In genomic region chr3:192130534-192131132, GRCh38 we compare ENCODE assay signal across 9 cellular contexts.
DNase-seq lines count a peak whose midpoint lies in the region; ATAC-seq, FAIRE-seq and TF ChIP-seq lines count a peak whose summit lies in the region.
"Had no signal": no experiment of that assay in that cellular context is flagged by ENCODE, and none has a peak within 500 bp of the region (broad histone marks: within the 10 kb centered on the region; RNA-seq: fewer than 3 reads in every experiment).

No MANE protein-coding gene starts in this region.

- H2AFZ ChIP-seq in keratinocyte (ENCODE audit: control insufficient read depth, low read length): no peak overlapping the region

- no peaks in the 10 kb centered on the region for H3K9me3 ChIP-seq in DOHH2 (ENCODE audit: control insufficient read depth, insufficient read depth, low read length)
- H3K9me3 ChIP-seq in keratinocyte (ENCODE audit: control insufficient read depth, low read depth, low read length): no peaks in the 10 kb centered on the region
- H3K9me3 ChIP-seq in upper lobe of left lung: no peaks in the 10 kb centered on the region

- no peaks in the 10 kb centered on the region for H3K9me2 ChIP-seq in DOHH2 (replicated peaks; ENCODE audit: control insufficient read depth, low read length)

- H3K4me2 ChIP-seq in DOHH2 (ENCODE audit: low read length) (no peak overlapping the region), keratinocyte (ENCODE audit: control insufficient read depth, extremely low read depth, insufficient read depth, low read depth, low read length) (no peak overlapping the region)

- no peaks in the 10 kb centered on the region for H3K79me2 ChIP-seq in DOHH2 (ENCODE audit: control insufficient read depth, low read length)
- no peaks in the 10 kb centered on the region for H3K79me2 ChIP-seq in keratinocyte (ENCODE audit: control insufficient read depth, insufficient read depth, low read length)

- no peaks in the 10 kb centered on the region for H4K20me1 ChIP-seq in DOHH2 (ENCODE audit: control insufficient read depth, insufficient read depth, low read depth, low read length)
- H4K20me1 ChIP-seq in keratinocyte (ENCODE audit: control insufficient read depth, extremely low read depth, insufficient read depth, low read length): no peaks in the 10 kb centered on the region

- H3K9ac ChIP-seq in keratinocyte (ENCODE audit: control insufficient read depth, extremely low read depth, insufficient read depth, low read length): no peak overlapping the region

- peak; percentile 9 for DNase-seq in NCI-H345 treated with DMSO at 0.1 percent for 48 hours (lab: John Stamatoyannopoulos, UW; ENCODE audit: unreplicated experiment)
- DNase-seq in brain microvascular endothelial cell: peak; percentile 14
- DNase-seq in keratinocyte (ENCODE audit: low read depth, low spot score): peak; percentile 7
- DNase-seq in upper lobe of left lung: peak in 1 of 2 donors; percentile 34
- DNase-seq in OCI-M2 (lab: John Stamatoyannopoulos, UW; ENCODE audit: unreplicated experiment): no peak
- DNase-seq: activated naive CD8-positive, alpha-beta T cell treated with anti-CD3 and anti-CD28 coated beads, Interleukin-2, amount 10 ng/mL, durations not matched to agents 7 days and 5 days had no signal

- no peak overlapping the region for H3K27ac ChIP-seq in DOHH2 (ENCODE audit: low read depth, low read length)
- H3K27ac ChIP-seq in brain microvascular endothelial cell: no peak overlapping the region
- no peak overlapping the region for H3K27ac ChIP-seq in keratinocyte (ENCODE audit: control insufficient read depth, insufficient read depth, low read length)
- H3K27ac ChIP-seq in upper lobe of left lung: no peak overlapping the region

- no peaks in the 10 kb centered on the region for H3K36me3 ChIP-seq in DOHH2 (ENCODE audit: control insufficient read depth, low read length)
- H3K36me3 ChIP-seq in brain microvascular endothelial cell (replicated peaks): no peaks in the 10 kb centered on the region
- H3K36me3 ChIP-seq in keratinocyte (ENCODE audit: control insufficient read depth in 2 of 2, extremely low read depth in 1 of 2, insufficient read depth in 2 of 2, low read length in 2 of 2): no peaks in the 10 kb centered on the region
- no peaks in the 10 kb centered on the region for H3K36me3 ChIP-seq in upper lobe of left lung

- no peaks in the 10 kb centered on the region for H3F3A ChIP-seq in DOHH2 (ENCODE audit: control insufficient read depth, insufficient read depth)

- WGBS in upper lobe of left lung, 2 donors: 23 to 26% methylated on average over 4 of the region's 4 CpGs

- in situ Hi-C loops in brain microvascular endothelial cell (cut with HindIII; ENCODE audit: low pct_ligation_motif_present, low sequenced_read_pairs): no loop called here

- TF ChIP-seq CTCF in DOHH2 (IDR thresholded peaks at IDR 0.05; ENCODE audit: low read depth, low read length, poor library complexity, severe bottlenecking) (peak; percentile 84), brain microvascular endothelial cell (IDR thresholded peaks at IDR 0.05; ENCODE audit: low read depth, low read length, missing control alignments) (peak; percentile 79), keratinocyte (optimal IDR thresholded peaks at IDR 0.05 in 1 of 3, IDR thresholded peaks at IDR 0.05 in 1 of 3, conservative IDR thresholded peaks at IDR 0.05 in 1 of 3; ENCODE audit: extremely low read depth in 1 of 3, insufficient read depth in 2 of 3, low read length in 3 of 3) (peak; percentile 72 to 86 (median 79)), upper lobe of left lung (IDR thresholded peaks at IDR 0.05) (peak; percentile 17 to 63 (median 56))

- no peak for TF ChIP-seq POLR2A in upper lobe of left lung (IDR thresholded peaks at IDR 0.05)

- no peak for TF ChIP-seq EP300 in upper lobe of left lung (IDR thresholded peaks at IDR 0.05)

- H3K9me1 ChIP-seq in keratinocyte (ENCODE audit: control insufficient read depth, extremely low read depth, insufficient read depth, low read length): no peaks in the 10 kb centered on the region

- FAIRE-seq in keratinocyte (lab: Jason Lieb, UNC): peak; percentile 67

- H3K27me3 ChIP-seq in DOHH2 (ENCODE audit: control insufficient read depth, low read length): no peaks in the 10 kb centered on the region
- no peaks in the 10 kb centered on the region for H3K27me3 ChIP-seq in brain microvascular endothelial cell (replicated peaks)
- no peaks in the 10 kb centered on the region for H3K27me3 ChIP-seq in keratinocyte (ENCODE audit: control insufficient read depth, extremely low read depth, insufficient read depth, low read length)
- no peaks in the 10 kb centered on the region for H3K27me3 ChIP-seq in upper lobe of left lung

- ATAC-seq in GM19025 (IDR thresholded peaks at IDR 0.05; ENCODE audit: low read depth, unreplicated experiment): peak; percentile 56
- ATAC-seq in HG03097 (IDR thresholded peaks at IDR 0.05; ENCODE audit: low FRiP score, unreplicated experiment): peak; percentile 87
- peak; percentile 65 to 72 for ATAC-seq in upper lobe of left lung (ENCODE audit: low FRiP score in 2 of 2)

- H3K4me3 ChIP-seq in DOHH2 (ENCODE audit: low read length) (no peak overlapping the region), brain microvascular endothelial cell (ENCODE audit: low read depth, low read length) (no peak overlapping the region), keratinocyte (ENCODE audit: control insufficient read depth in 2 of 3, extremely low read depth in 1 of 3, insufficient read depth in 2 of 3, low read depth in 1 of 3, low read length in 3 of 3) (no peak overlapping the region), upper lobe of left lung (no peak overlapping the region)

- dilution Hi-C loops in keratinocyte (cut with MboI; ENCODE audit: extremely low pct_ligation_motif_present, low sequenced_read_pairs): no loop called here

- H3K4me1 ChIP-seq in DOHH2 (ENCODE audit: control insufficient read depth, low read length) (peaks cover 13% of the 10 kb centered on the region), keratinocyte (ENCODE audit: control insufficient read depth, extremely low read depth, insufficient read depth, low read length) (no peaks in the 10 kb centered on the region), upper lobe of left lung (no peaks in the 10 kb centered on the region)
